Comparison of ENCODE assay signal across 1 cellular context in genomic region chr3:175398676-175399075, GRCh38.
TF ChIP-seq lines count a peak whose summit lies in the region.

No MANE protein-coding gene starts in this region.

TF ChIP-seq in IMR-90, 13 proteins besides CTCF, POLR2A, EP300 and RAD21 (continued from another document):
- no peak for TF ChIP-seq USF2 (IDR thresholded peaks at IDR 0.05; ENCODE audit: low read depth, low read length)
- TF ChIP-seq RFX5 (IDR thresholded peaks at IDR 0.05; ENCODE audit: low read depth, low read length): no peak
- no peak for TF ChIP-seq MXI1 (IDR thresholded peaks at IDR 0.05; ENCODE audit: borderline replicate concordance, low read depth, low read length)
- no peak for TF ChIP-seq MAZ (IDR thresholded peaks at IDR 0.05; ENCODE audit: borderline replicate concordance, low read depth, low read length)
- TF ChIP-seq RCOR1 (IDR thresholded peaks at IDR 0.05; ENCODE audit: insufficient replicate concordance, low read length): no peak
